In genomic region chr7:157906583-157906982, GRCh38 we compare ENCODE assay signal across 17 cellular contexts.
DNase-seq lines count a peak whose midpoint lies in the region; ATAC-seq, FAIRE-seq and TF ChIP-seq lines count a peak whose summit lies in the region.
"Had no signal": no experiment of that assay in that cellular context is flagged by ENCODE, and none has a peak within 500 bp of the region (broad histone marks: within the 10 kb centered on the region; RNA-seq: fewer than 3 reads in every experiment).

No MANE protein-coding gene starts in this region.

- 86 to 87% methylated on average over 7 of the region's 7 CpGs for WGBS in heart right ventricle, 2 donors
- WGBS in H1 (ENCODE audit: extremely low coverage in 1 of 2, insufficient coverage in 1 of 2, insufficient read length in 1 of 2, insufficient replicate concordance in 2 of 2, low coverage in 1 of 2, low lambda C conversion rate in 2 of 2, missing lambda C conversion rate in 1 of 2), 2 experiments, result 93% methylated on average over 7 of the region's 7 CpGs; no CpG with 5 or more reads in 1 of the 2 experiments
- WGBS in neuronal stem cell (ENCODE audit: extremely low coverage in 2 of 2, insufficient read length in 2 of 2, insufficient replicate concordance in 1 of 2), 2 donors, result no CpG with 5 or more reads among the region's 7 CpGs
- WGBS in mesendoderm (ENCODE audit: extremely low coverage, insufficient coverage, low lambda C conversion rate), result no CpG with 5 or more reads among the region's 7 CpGs

- H3K4me3 Mint-ChIP-seq in activated naive CD8-positive, alpha-beta T cell treated with anti-CD3 and anti-CD28 coated beads, Interleukin-2, amount 50 U/mL, for 24 hours, result no peak overlapping the region
- H3K4me3 Mint-ChIP-seq: CD4-positive, alpha-beta memory T cell had no signal

- H3K14ac ChIP-seq in H1 (ENCODE audit: insufficient read length) (no peak overlapping the region), neuronal stem cell (ENCODE audit: low read length) (no peak overlapping the region)

- no peaks in the 10 kb centered on the region for H3K79me1 ChIP-seq in H1 (ENCODE audit: low read depth, low read length)
- no peaks in the 10 kb centered on the region for H3K79me1 ChIP-seq in neuronal stem cell (ENCODE audit: low read depth, low read length)
- H3K79me1 ChIP-seq in mesendoderm (ENCODE audit: low read length), result no peaks in the 10 kb centered on the region

- no peak overlapping the region for H2BK15ac ChIP-seq in H1 (ENCODE audit: low read length)
- peak overlapping the region; percentile 35 for H2BK15ac ChIP-seq in neuronal stem cell (ENCODE audit: low read length)
- H2BK15ac ChIP-seq in mesendoderm (replicated peaks; ENCODE audit: low read depth), result no peak overlapping the region

- H3K4me2 ChIP-seq in BLaER1 treated with 17β-estradiol and CSF1 and Interleukin-3, amounts not matched to agents 10 nM and 100 nM, result peak overlapping the region; percentile 44 to 95 (median 81); a peak in 21 of 22 replicates
- H3K4me2 ChIP-seq in H1 (ENCODE audit: insufficient read depth in 1 of 2, low read depth in 2 of 2, low read length in 2 of 2) (no peak overlapping the region; a peak in 1 of 4 replicates), neuronal stem cell (ENCODE audit: insufficient read depth, low read length, poor library complexity, severe bottlenecking) (no peak overlapping the region), mesendoderm (ENCODE audit: low read length) (no peak overlapping the region)

- no peak for TF ChIP-seq CTCF in heart right ventricle (IDR thresholded peaks at IDR 0.05)
- no peak for TF ChIP-seq CTCF in H1 (IDR thresholded peaks at IDR 0.05; ENCODE audit: control extremely low read depth in 1 of 3, insufficient read depth in 1 of 3, low read depth in 1 of 3, low read length in 3 of 3)

- no peaks in the 10 kb centered on the region; a peak in 2 of 22 replicates for H4K20me1 ChIP-seq in BLaER1 treated with 17β-estradiol and CSF1 and Interleukin-3, amounts not matched to agents 10 nM and 100 nM
- no peaks in the 10 kb centered on the region for H4K20me1 ChIP-seq in H1 (replicated peaks in 1 of 2; ENCODE audit: control insufficient read depth in 1 of 2, insufficient read depth in 2 of 2, low read length in 2 of 2)

- no peak for TF ChIP-seq RAD21 in H1 (IDR thresholded peaks at IDR 0.05 in 1 of 2, conservative IDR thresholded peaks at IDR 0.05 in 1 of 2; ENCODE audit: low read depth in 2 of 2, low read length in 2 of 2)

- H4K91ac ChIP-seq in H1 (replicated peaks; ENCODE audit: insufficient read length, low read length), result peak overlapping the region; percentile 30
- no peak overlapping the region for H4K91ac ChIP-seq in neuronal stem cell (ENCODE audit: low read depth, low read length, poor library complexity)

- 0 out of 2 replicates have a peak overlapping the region, but pooled peaks have one; percentile 34 for H2BK20ac ChIP-seq in H1 (ENCODE audit: low read length)

- no peak overlapping the region for H2BK5ac ChIP-seq in H1 (ENCODE audit: low read depth, low read length)
- no peak overlapping the region for H2BK5ac ChIP-seq in neuronal stem cell (ENCODE audit: low read length)
- H2BK5ac ChIP-seq in mesendoderm (ENCODE audit: low read length), result no peak overlapping the region

- H3K9me3 Mint-ChIP-seq in activated naive CD8-positive, alpha-beta T cell treated with anti-CD3 and anti-CD28 coated beads, Interleukin-2, amount 50 U/mL, for 24 hours, result no peaks in the 10 kb centered on the region
- H3K9me3 Mint-ChIP-seq: H9 had no signal

- no peaks in the 10 kb centered on the region for H3K36me3 Mint-ChIP-seq in activated naive CD8-positive, alpha-beta T cell treated with anti-CD3 and anti-CD28 coated beads, Interleukin-2, amount 50 U/mL, for 24 hours (ENCODE audit: low read depth)
- H3K36me3 Mint-ChIP-seq: CD14-positive monocyte; CD4-positive, alpha-beta memory T cell had no signal

- intact Hi-C loops in heart right ventricle (cut with DNase I) (no loop called here), Right ventricle myocardium inferior (cut with DNase I) (loop anchor here (10.0 kb wide), 2 partner anchors 98 to 148 kb away; no protein-coding TSS in a partner anchor)

- no peak for DNase-seq in heart right ventricle
- no peak for DNase-seq in Right ventricle myocardium inferior (ENCODE audit: missing footprints)
- DNase-seq in H1 (ENCODE audit: low read depth in 1 of 2, low spot score in 2 of 2), result no peak
- DNase-seq in neuronal stem cell (ENCODE audit: low spot score), result no peak
- DNase-seq in mesendoderm, result no peak
- DNase-seq in activated naive CD8-positive, alpha-beta T cell treated with anti-CD3 and anti-CD28 coated beads, Interleukin-2, amount 50 U/mL, for 24 hours, result no peak
- DNase-seq: ACHN; BE2C; CD4-positive, alpha-beta memory T cell; DMS153; DMS79; GDM1; GOT3; H9 had no signal

- H3K4me1 ChIP-seq in heart right ventricle (peaks cover 0 to 15% (median 0%) of the 10 kb centered on the region in 9 donors), H1 (replicated peaks in 1 of 4; ENCODE audit: control insufficient read depth in 3 of 4, insufficient read depth in 4 of 4, low read length in 3 of 4) (peaks cover 7 to 19% (median 13%) of the 10 kb centered on the region in 4 experiments; a peak in 6 of 7 replicates), neuronal stem cell (ENCODE audit: control insufficient read depth in 2 of 2, insufficient read depth in 1 of 2, low read depth in 1 of 2, low read length in 2 of 2) (peaks cover 0 to 7% of the 10 kb centered on the region in 2 donors), mesendoderm (ENCODE audit: control insufficient read depth, low read depth, low read length) (no peaks in the 10 kb centered on the region)
- H3K4me1 ChIP-seq in BLaER1 treated with 17β-estradiol and CSF1 and Interleukin-3, amounts not matched to agents 10 nM and 100 nM, result peaks cover 13 to 35% (median 29%) of the 10 kb centered on the region in 10 experiments
- H3K4me1 ChIP-seq: BE2C had no signal

- no peak overlapping the region for H3K18ac ChIP-seq in H1 (ENCODE audit: extremely low read depth, low read length)
- H3K18ac ChIP-seq in neuronal stem cell (ENCODE audit: low read length), result no peak overlapping the region
- H3K18ac ChIP-seq in mesendoderm (ENCODE audit: low read length), result no peak overlapping the region

- H4K8ac ChIP-seq in H1 (ENCODE audit: extremely low read depth, insufficient read depth, low read length), result no peak overlapping the region
- no peak overlapping the region for H4K8ac ChIP-seq in neuronal stem cell (ENCODE audit: low read depth, low read length)
- H4K8ac ChIP-seq in mesendoderm (ENCODE audit: low read depth, low read length), result no peak overlapping the region

- H3K23me2 ChIP-seq in H1 (ENCODE audit: low read depth, low read length), result no peaks in the 10 kb centered on the region

- CTCF ChIA-PET in H1 (lab: Charles Lee; ENCODE audit: partially characterized antibody), result interaction anchor here (0.6 to 2.1 kb wide), 5 partner anchors 24 to 501 kb away, joined by 3 to 7 read pairs (median 3); no protein-coding TSS in a partner anchor

- no peak for TF ChIP-seq POLR2A in H1 (IDR thresholded peaks at IDR 0.05; ENCODE audit: control extremely low read depth in 1 of 2, low read depth in 2 of 2, low read length in 2 of 2)

- H3K4ac ChIP-seq in H1 (replicated peaks; ENCODE audit: insufficient read length, low read depth, low read length), result peak overlapping the region; percentile 46
- H3K4ac ChIP-seq in neuronal stem cell (ENCODE audit: low read length), result no peak overlapping the region
- H3K4ac ChIP-seq in mesendoderm (ENCODE audit: low read depth, low read length), result no peak overlapping the region

- H3K36me3 ChIP-seq in heart right ventricle (no peaks in the 10 kb centered on the region), H1 (ENCODE audit: control insufficient read depth in 2 of 4, insufficient read depth in 4 of 4, low read length in 3 of 4) (no peaks in the 10 kb centered on the region), neuronal stem cell (replicated peaks in 1 of 2; ENCODE audit: control insufficient read depth in 2 of 2, insufficient read depth in 2 of 2, low read length in 2 of 2) (no peaks in the 10 kb centered on the region), mesendoderm (ENCODE audit: control insufficient read depth, insufficient read depth, low read length) (no peaks in the 10 kb centered on the region)
- no peaks in the 10 kb centered on the region for H3K36me3 ChIP-seq in BLaER1 treated with 17β-estradiol and CSF1 and Interleukin-3, amounts not matched to agents 10 nM and 100 nM
- H3K36me3 ChIP-seq: BE2C had no signal

- no peak overlapping the region for H3K27ac Mint-ChIP-seq in activated naive CD8-positive, alpha-beta T cell treated with anti-CD3 and anti-CD28 coated beads, Interleukin-2, amount 50 U/mL, for 24 hours
- H3K27ac Mint-ChIP-seq: CD4-positive, alpha-beta memory T cell had no signal

- H3K27ac ChIP-seq in heart right ventricle, result peak overlapping the region in 8 of 10 donors; percentile 9 to 73 (median 47)
- no peak overlapping the region for H3K27ac ChIP-seq in BLaER1 treated with 17β-estradiol and CSF1 and Interleukin-3, amounts not matched to agents 10 nM and 100 nM
- H3K27ac ChIP-seq in H1 (ENCODE audit: low read depth, low read length), result no peak overlapping the region
- no peak overlapping the region for H3K27ac ChIP-seq in neuronal stem cell (replicated peaks; ENCODE audit: low read length)
- no peak overlapping the region for H3K27ac ChIP-seq in mesendoderm (ENCODE audit: low read depth, low read length)

- H3K4me1 Mint-ChIP-seq in activated naive CD8-positive, alpha-beta T cell treated with anti-CD3 and anti-CD28 coated beads, Interleukin-2, amount 50 U/mL, for 24 hours, result no peaks in the 10 kb centered on the region
- H3K4me1 Mint-ChIP-seq: CD14-positive monocyte; CD4-positive, alpha-beta memory T cell had no signal

- ATAC-seq in heart right ventricle (no peak), Right ventricle myocardium inferior (no peak)
- no peak for ATAC-seq in activated naive CD8-positive, alpha-beta T cell treated with anti-CD3 and anti-CD28 coated beads, Interleukin-2, amount 50 U/mL, for 24 hours

- H3K79me2 ChIP-seq in H1 (ENCODE audit: control insufficient read depth in 1 of 2, insufficient read depth in 2 of 2, low read length in 2 of 2) (no peaks in the 10 kb centered on the region), mesendoderm (ENCODE audit: control insufficient read depth, insufficient read depth, low read length) (no peaks in the 10 kb centered on the region)

- FAIRE-seq in H1 (lab: Jason Lieb, UNC), result no peak
- FAIRE-seq: A204.1 had no signal

- H2AFZ ChIP-seq in H1 (ENCODE audit: low read length), result no peak overlapping the region
- H2AFZ ChIP-seq in neuronal stem cell (ENCODE audit: low read length), result no peak overlapping the region

- H4K5ac ChIP-seq in H1 (ENCODE audit: insufficient read length, low read depth, low read length) (no peak overlapping the region), mesendoderm (ENCODE audit: low read length) (no peak overlapping the region)

- peaks cover 4% of the 10 kb centered on the region for H3K27me3 Mint-ChIP-seq in activated naive CD8-positive, alpha-beta T cell treated with anti-CD3 and anti-CD28 coated beads, Interleukin-2, amount 50 U/mL, for 24 hours

- H3K9me3 ChIP-seq in heart right ventricle (peaks cover 0 to 4% (median 0%) of the 10 kb centered on the region in 11 donors), H1 (ENCODE audit: insufficient read depth in 2 of 2, low read depth in 1 of 2, low read length in 1 of 2) (no peaks in the 10 kb centered on the region), neuronal stem cell (replicated peaks in 1 of 2; ENCODE audit: control insufficient read depth in 2 of 2, insufficient read depth in 1 of 2, low read depth in 1 of 2, low read length in 2 of 2) (peaks cover 0 to 7% of the 10 kb centered on the region in 2 donors)
- H3K9me3 ChIP-seq in BLaER1 treated with 17β-estradiol and CSF1 and Interleukin-3, amounts not matched to agents 10 nM and 100 nM (replicated peaks in 1 of 11), result peaks cover 12 to 19% (median 16%) of the 10 kb centered on the region in 11 experiments; a peak in 20 of 22 replicates
- H3K9me3 ChIP-seq: BE2C had no signal

- H3K56ac ChIP-seq in H1 (replicated peaks; ENCODE audit: insufficient read length, low read depth, low read length) (no peak overlapping the region), mesendoderm (ENCODE audit: low read length) (no peak overlapping the region)

- H3K4me3 ChIP-seq in heart right ventricle (no peak overlapping the region), H1 (ENCODE audit: extremely low read depth in 1 of 4, insufficient read depth in 2 of 4, low read depth in 3 of 4, low read length in 4 of 4) (no peak overlapping the region), neuronal stem cell (ENCODE audit: low read length in 2 of 2) (no peak overlapping the region), mesendoderm (ENCODE audit: low read length) (no peak overlapping the region)
- no peak overlapping the region for H3K4me3 ChIP-seq in BLaER1 treated with 17β-estradiol and CSF1 and Interleukin-3, amounts not matched to agents 10 nM and 100 nM

- no peak overlapping the region for H2BK120ac ChIP-seq in H1 (replicated peaks; ENCODE audit: low read depth, low read length)
- H2BK120ac ChIP-seq in neuronal stem cell (ENCODE audit: low read depth, low read length), result no peak overlapping the region
- no peak overlapping the region for H2BK120ac ChIP-seq in mesendoderm (ENCODE audit: low read depth, low read length)

- POLR2A ChIA-PET in H1 (lab: Charles Lee; ENCODE audit: partially characterized antibody), result no interaction called here

- H3K27me3 ChIP-seq in heart right ventricle, result peaks cover 0 to 13% (median 0%) of the 10 kb centered on the region in 7 donors
- 0 out of 22 replicates have a peak, but pooled peaks cover 0 to 4% (median 0%) of the 10 kb centered on the region in 11 experiments for H3K27me3 ChIP-seq in BLaER1 treated with 17β-estradiol and CSF1 and Interleukin-3, amounts not matched to agents 10 nM and 100 nM
- no peaks in the 10 kb centered on the region for H3K27me3 ChIP-seq in H1 (replicated peaks in 1 of 4; ENCODE audit: control insufficient read depth in 3 of 4, extremely low read depth in 1 of 4, insufficient read depth in 3 of 4, low read length in 3 of 4)
- no peaks in the 10 kb centered on the region for H3K27me3 ChIP-seq in neuronal stem cell (ENCODE audit: control insufficient read depth in 3 of 3, insufficient read depth in 3 of 3, low read depth in 1 of 3, low read length in 3 of 3)
- no peaks in the 10 kb centered on the region for H3K27me3 ChIP-seq in mesendoderm (ENCODE audit: insufficient read depth, low read length, poor library complexity)
- H3K27me3 ChIP-seq: BE2C had no signal

- H2BK12ac ChIP-seq in H1 (ENCODE audit: low read depth, low read length) (no peak overlapping the region), neuronal stem cell (ENCODE audit: low read length) (no peak overlapping the region)

- no peak overlapping the region for H3K9ac ChIP-seq in BLaER1 treated with 17β-estradiol and CSF1 and Interleukin-3, amounts not matched to agents 10 nM and 100 nM
- no peak overlapping the region for H3K9ac ChIP-seq in H1 (replicated peaks in 1 of 4; ENCODE audit: extremely low read depth in 1 of 4, low read depth in 3 of 4, low read length in 3 of 4)
- H3K9ac ChIP-seq in neuronal stem cell (ENCODE audit: low read depth, low read length, poor library complexity), result no peak overlapping the region
- H3K9ac ChIP-seq in mesendoderm (ENCODE audit: low read length), result no peak overlapping the region

- TF ChIP-seq EP300 in H1 (IDR thresholded peaks at IDR 0.05; ENCODE audit: borderline replicate concordance in 1 of 2, low read depth in 2 of 2, low read length in 2 of 2), result no peak

- H3K23ac ChIP-seq in H1 (ENCODE audit: insufficient read length) (no peak overlapping the region), neuronal stem cell (ENCODE audit: low read depth, low read length, poor library complexity) (no peak overlapping the region), mesendoderm (ENCODE audit: low read length) (no peak overlapping the region)

- H2AK5ac ChIP-seq in H1 (ENCODE audit: low read depth, low read length) (0 out of 2 replicates have a peak overlapping the region, but pooled peaks have one; percentile 15), neuronal stem cell (ENCODE audit: low read depth, low read length) (no peak overlapping the region), mesendoderm (ENCODE audit: low read length) (no peak overlapping the region)

Comparison
In these comparisons a context has a peak if more than half of its experiments do, and no peak if none do; other contexts are left out.
1. H3K27ac ChIP-seq: peak in heart right ventricle (8 of 10); none in BLaER1 treated with 17β-estradiol and CSF1 and Interleukin-3, amounts not matched to agents 10 nM and 100 nM (0 of 11), H1 (single experiment), neuronal stem cell (single experiment) and mesendoderm (single experiment).
2. H3K4me2 ChIP-seq: peak in BLaER1 treated with 17β-estradiol and CSF1 and Interleukin-3, amounts not matched to agents 10 nM and 100 nM (11 of 11); none in H1 (0 of 2), neuronal stem cell (single experiment) and mesendoderm (single experiment).